In genomic region chr16:89200124-89200849, GRCh38 we compare ENCODE assay signal across 9 cellular contexts. TPM values are rescaled to one million over a fixed set of nuclear protein-coding genes. Genes with fewer than 3 reads are reported as not detected.
DNase-seq lines count a peak whose midpoint lies in the region; ATAC-seq and TF ChIP-seq lines count a peak whose summit lies in the region.
"Had no signal": no experiment of that assay in that cellular context is flagged by ENCODE, and none has a peak within 500 bp of the region (broad histone marks: within the 10 kb centered on the region; RNA-seq: fewer than 3 reads in every experiment).

TSS of gene SLC22A31 (minus strand) at chr16:89200537. CDS start at chr16:89200501, 36 bp downstream.

- no peak for DNase-seq in A673 (ENCODE audit: low spot score)
- no peak for DNase-seq in ascending aorta (ENCODE audit: low spot score in 2 of 2)
- no peak for DNase-seq in GM10266 (ENCODE audit: extremely low spot score)
- no peak for DNase-seq in NOMO-1 treated with DMSO at 0.1 percent for 48 hours (lab: John Stamatoyannopoulos, UW; ENCODE audit: unreplicated experiment)
- DNase-seq: NCI-H510A treated with DMSO at 0.1 percent for 48 hours had no signal

- TF ChIP-seq CTCF in A673 (conservative IDR thresholded peaks at IDR 0.05; ENCODE audit: low read depth, low read length) (no peak), ascending aorta (IDR thresholded peaks at IDR 0.05) (no peak), GM10266 (IDR thresholded peaks at IDR 0.05; ENCODE audit: control insufficient read depth, insufficient read depth, low read depth, missing control alignments) (no peak)

- H3K9me3 ChIP-seq in A673 (ENCODE audit: low read depth, low read length, poor library complexity, severe bottlenecking) (no peaks in the 10 kb centered on the region), ES-I3 (ENCODE audit: control insufficient read depth, insufficient read depth, low read length) (no peaks in the 10 kb centered on the region), ascending aorta (no peaks in the 10 kb centered on the region), mesodermal cell (ENCODE audit: control insufficient read depth, low read length) (peaks cover 8% of the 10 kb centered on the region)

- CTCF ChIA-PET in A673 (lab: Charles Lee) = no interaction called here

- H3K4me1 ChIP-seq in A673 (ENCODE audit: insufficient read depth, low read length, poor library complexity, severe bottlenecking) = peaks cover 7% of the 10 kb centered on the region
- H3K4me1 ChIP-seq in ES-I3 (ENCODE audit: insufficient read depth, low read length) = no peaks in the 10 kb centered on the region; the same call in 1 of the 2 replicates
- peaks cover 2 to 3% of the 10 kb centered on the region in 2 donors for H3K4me1 ChIP-seq in ascending aorta
- H3K4me1 ChIP-seq in mesodermal cell (ENCODE audit: control insufficient read depth, insufficient read depth, low read length, poor library complexity, severe bottlenecking) = peaks cover 2% of the 10 kb centered on the region

- no peak for ATAC-seq in activated CD4-positive, CD25-positive, alpha-beta regulatory T cell treated with anti-CD3 and anti-CD28 coated beads, Interleukin-2, amount 50 U/mL, for 24 hours
- no peak for ATAC-seq in HG03025 (IDR thresholded peaks at IDR 0.05; ENCODE audit: low FRiP score, unreplicated experiment)

- peak within 1 kb of the TSS; percentile 38 for H3K4me3 ChIP-seq in A673 (ENCODE audit: low read depth, low read length, poor library complexity, severe bottlenecking)
- peak within 1 kb of the TSS; percentile 45 to 54 for H3K4me3 ChIP-seq in ascending aorta
- peak within 1 kb of the TSS; percentile 22 for H3K4me3 ChIP-seq in mesodermal cell (ENCODE audit: extremely low read depth, insufficient read depth, low read length, poor library complexity, severe bottlenecking)

- H3K9ac ChIP-seq in ES-I3 (ENCODE audit: low read depth, low read length) = peak within 1 kb of the TSS; percentile 49

- no peaks in the 10 kb centered on the region for H3K36me3 ChIP-seq in A673 (ENCODE audit: insufficient read depth, low read length, poor library complexity, severe bottlenecking)
- H3K36me3 ChIP-seq in ES-I3 (ENCODE audit: insufficient read depth, low read length) = no peaks in the 10 kb centered on the region
- no peaks in the 10 kb centered on the region for H3K36me3 ChIP-seq in ascending aorta
- H3K36me3 ChIP-seq in mesodermal cell (ENCODE audit: control insufficient read depth, insufficient read depth, low read length) = no peaks in the 10 kb centered on the region

- BruUV-seq in A673 (replicated peaks; lab: Mats Ljungman, UMichigan) = no TSS peak

- WGBS in mesodermal cell (ENCODE audit: insufficient coverage in 2 of 2), 2 experiments = 26 to 33% methylated on average over 21 to 25 of the region's 28 CpGs

- POLR2A ChIA-PET in A673 (lab: Charles Lee; ENCODE audit: low non-redundant PET) = no interaction called here

- H3K27me3 ChIP-seq in A673 (replicated peaks; ENCODE audit: insufficient read depth, low read depth, low read length, poor library complexity) = peaks cover 30% of the 10 kb centered on the region
- H3K27me3 ChIP-seq in ascending aorta = peaks cover 11% of the 10 kb centered on the region

- no peak within 1 kb of the TSS for H3K27ac ChIP-seq in A673 (ENCODE audit: low read depth, low read length, poor library complexity, severe bottlenecking)
- no peak within 1 kb of the TSS for H3K27ac ChIP-seq in ascending aorta
- H3K27ac ChIP-seq in mesodermal cell (ENCODE audit: low read depth, low read length, severe bottlenecking) = no peak within 1 kb of the TSS

- intact Hi-C loops in A673 (cut with micrococcal nuclease; ENCODE audit: unreplicated experiment) (no loop called here), ascending aorta (cut with DNase I) (loop anchor here (10.0 kb wide), 1 partner anchor 55 kb away; no protein-coding TSS in a partner anchor)

RNA-seq across cellular contexts. Expression of gene SLC22A31, which starts in this region (rescaled TPM):
- total RNA-seq in A673 (2021) (0.47 and 1.0 TPM in 2 replicates), ascending aorta (not detected)
- 1.2 TPM for polyA plus RNA-seq in mesodermal cell (2013, experiment 1 of 2)
- 1.4 TPM for polyA plus RNA-seq in mesodermal cell (2013, experiment 2 of 2)
